22 cellular contexts compared by ENCODE assay signal in the genomic region with DNA sequence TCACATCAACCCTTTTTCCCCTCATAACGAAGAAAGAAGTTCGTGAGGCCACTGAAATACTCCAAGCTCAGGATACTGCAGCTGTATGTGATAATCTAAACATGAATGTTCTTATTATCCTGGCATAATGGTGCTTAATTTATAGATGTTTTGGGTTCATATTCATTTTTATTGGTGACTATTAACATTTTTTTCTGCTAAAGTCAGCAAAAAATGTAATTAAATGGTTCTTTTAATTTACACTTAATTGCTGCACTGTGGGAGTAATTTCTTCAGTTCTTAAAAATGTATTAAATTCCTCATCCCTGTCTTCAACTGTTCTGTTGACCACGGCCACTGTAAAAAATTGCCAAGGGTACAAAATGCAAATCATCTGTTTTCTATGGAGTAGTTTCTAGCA.
A peak's percentile ranks its signal among the peaks of the same experiment; 100 is the strongest.
DNase-seq lines count a peak whose midpoint lies in the region; ATAC-seq, FAIRE-seq and TF ChIP-seq lines count a peak whose summit lies in the region.
"Had no signal": no experiment of that assay in that cellular context is flagged by ENCODE, and none has a peak within 500 bp of the region (broad histone marks: within the 10 kb centered on the region; RNA-seq: fewer than 3 reads in every experiment).

No MANE protein-coding gene starts in this region.

- H3K14ac ChIP-seq in IMR-90 (replicated peaks; ENCODE audit: low read depth, low read length), result no peak overlapping the region

- no peak overlapping the region for H3K56ac ChIP-seq in IMR-90 (ENCODE audit: extremely low read depth, insufficient read depth, low read length)

- H3K36me3 Mint-ChIP-seq in brain (peaks cover 10% of the 10 kb centered on the region), nephron progenitor cell (ENCODE audit: low read depth) (no peaks in the 10 kb centered on the region)

- CTCF ChIA-PET in A549 (lab: Yijun Ruan, JAX) (no interaction called here), IMR-90 (lab: Yijun Ruan, JAX) (no interaction called here)

- TF ChIP-seq EP300 in A549 (IDR thresholded peaks at IDR 0.05), result no peak

- no peaks in the 10 kb centered on the region for H3K9me3 ChIP-seq in A549
- H3K9me3 ChIP-seq in IMR-90 (ENCODE audit: control insufficient read depth, insufficient read depth, low read length), result no peaks in the 10 kb centered on the region
- H3K9me3 ChIP-seq: BLaER1 treated with 17β-estradiol and CSF1 and Interleukin-3, amounts not matched to agents 10 nM and 100 nM; Caco-2 had no signal

- no peak overlapping the region for H4K91ac ChIP-seq in IMR-90 (ENCODE audit: insufficient read depth, low read depth, low read length)

- H3K27ac ChIP-seq in A549 (no peak overlapping the region), IMR-90 (ENCODE audit: insufficient read depth, low read length) (no peak overlapping the region)
- H3K27ac ChIP-seq: BLaER1 treated with 17β-estradiol and CSF1 and Interleukin-3, amounts not matched to agents 10 nM and 100 nM; C4-2B had no signal

- H2AK5ac ChIP-seq in IMR-90 (ENCODE audit: low read depth, low read length), result no peak overlapping the region

- intact Hi-C loops in IMR-90 (cut with micrococcal nuclease), result no loop called here

- no peak overlapping the region for H3K4me2 ChIP-seq in A549
- H3K4me2 ChIP-seq in IMR-90 (ENCODE audit: low read depth, low read length), result no peak overlapping the region
- H3K4me2 ChIP-seq: BLaER1 treated with 17β-estradiol and CSF1 and Interleukin-3, amounts not matched to agents 10 nM and 100 nM had no signal

- H3K4me3 ChIP-seq in A549, result no peak overlapping the region
- H3K4me3 ChIP-seq in IMR-90 (ENCODE audit: insufficient read depth, low read depth, low read length), result no peak overlapping the region
- H3K4me3 ChIP-seq: BLaER1 treated with 17β-estradiol and CSF1 and Interleukin-3, amounts not matched to agents 10 nM and 100 nM had no signal

- H3K9me1 ChIP-seq in IMR-90 (ENCODE audit: insufficient read depth, low read length), result no peaks in the 10 kb centered on the region

- H3K4me1 ChIP-seq in A549 (no peaks in the 10 kb centered on the region), IMR-90 (ENCODE audit: control insufficient read depth, insufficient read depth, low read length) (no peaks in the 10 kb centered on the region)
- H3K4me1 ChIP-seq: Caco-2 had no signal

- H4K8ac ChIP-seq in IMR-90 (ENCODE audit: low read depth in 2 of 2, low read length in 2 of 2), result no peak overlapping the region

- H4K5ac ChIP-seq in IMR-90 (ENCODE audit: low read depth, low read length), result no peak overlapping the region

- no peaks in the 10 kb centered on the region for H4K20me1 ChIP-seq in IMR-90 (ENCODE audit: insufficient read depth, low read length)
- H4K20me1 ChIP-seq: BLaER1 treated with 17β-estradiol and CSF1 and Interleukin-3, amounts not matched to agents 10 nM and 100 nM had no signal

- H3K18ac ChIP-seq in IMR-90 (ENCODE audit: low read depth, low read length), result no peak overlapping the region

- FAIRE-seq in A549 (lab: Jason Lieb, UNC), result no peak
- FAIRE-seq: A204.1, D721Med, G401.6, GM12891 had no signal

- DNase-seq in A549 (ENCODE audit: low read depth in 1 of 2, low spot score in 1 of 2) (no peak), IMR-90 (no peak), nephron progenitor cell (no peak), NCI-H2196 treated with DMSO at 0.1 percent for 48 hours (lab: John Stamatoyannopoulos, UW; ENCODE audit: unreplicated experiment) (no peak), ureter (ENCODE audit: low spot score) (no peak)
- DNase-seq: 8988T; AML-193; Caco-2; Calu3; CD4-positive, alpha-beta T cell; CD8-positive, alpha-beta T cell; DMS79 treated with DMSO at 0.1 percent for 48 hours; GF-D8 had no signal

- dilution Hi-C loops in IMR-90 (cut with HindIII; ENCODE audit: low sequenced_read_pairs, unreplicated experiment), result no loop called here

- H3K4me3 Mint-ChIP-seq in brain (peak overlapping the region in 3 of 5 experiments; percentile 38 to 79 (median 71)), nephron progenitor cell (no peak overlapping the region)
- H3K4me3 Mint-ChIP-seq: B cell; CD4-positive, alpha-beta T cell; CD8-positive, alpha-beta T cell had no signal

- 95% methylated on average over 3 of the region's 3 CpGs for WGBS in A549 (ENCODE audit: missing lambda C conversion rate)
- no CpG with 5 or more reads among the region's 3 CpGs for WGBS in IMR-90 (ENCODE audit: extremely low coverage in 2 of 2, insufficient read length in 1 of 2), 2 experiments

- H3K27ac Mint-ChIP-seq in brain, result peak overlapping the region; percentile 25 to 90 (median 80)
- peak overlapping the region; percentile 56 for H3K27ac Mint-ChIP-seq in nephron progenitor cell
- H3K27ac Mint-ChIP-seq: B cell; CD4-positive, alpha-beta T cell; CD8-positive, alpha-beta T cell had no signal

- H2BK120ac ChIP-seq in IMR-90 (ENCODE audit: low read depth, low read length), result no peak overlapping the region

- H3K27me3 ChIP-seq in IMR-90 (ENCODE audit: control insufficient read depth, insufficient read depth, low read length), result no peaks in the 10 kb centered on the region
- H3K27me3 ChIP-seq: BLaER1 treated with 17β-estradiol and CSF1 and Interleukin-3, amounts not matched to agents 10 nM and 100 nM had no signal

- ATAC-seq in A549 (no peak), IMR-90 (ENCODE audit: low read depth) (no peak), SK-N-SH treated with all-trans-retinoic acid at 6 μM for 48 hours (no peak)
- ATAC-seq: CD8-positive, alpha-beta T cell had no signal

- H2BK20ac ChIP-seq in IMR-90 (ENCODE audit: low read depth, low read length), result no peak overlapping the region

- TF ChIP-seq RAD21 in A549 (conservative IDR thresholded peaks at IDR 0.05 in 1 of 2, IDR thresholded peaks at IDR 0.05 in 1 of 2) (no peak), IMR-90 (IDR thresholded peaks at IDR 0.05; ENCODE audit: low read length) (no peak)

- H3K36me3 ChIP-seq in IMR-90 (ENCODE audit: control insufficient read depth, insufficient read depth, low read length), result no peaks in the 10 kb centered on the region; the same call in 1 of the 2 replicates
- H3K36me3 ChIP-seq: BLaER1 treated with 17β-estradiol and CSF1 and Interleukin-3, amounts not matched to agents 10 nM and 100 nM had no signal

- H2AFZ ChIP-seq in IMR-90 (replicated peaks; ENCODE audit: low read length, poor library complexity), result no peak overlapping the region

- H3K27me3 Mint-ChIP-seq in brain (no peaks in the 10 kb centered on the region), nephron progenitor cell (ENCODE audit: low read depth, poor library complexity) (no peaks in the 10 kb centered on the region)
- H3K27me3 Mint-ChIP-seq: B cell; CD4-positive, alpha-beta T cell had no signal

- H3K79me1 ChIP-seq in IMR-90 (ENCODE audit: low read depth in 1 of 2, low read length in 2 of 2), result no peaks in the 10 kb centered on the region

- H3K4ac ChIP-seq in IMR-90 (ENCODE audit: low read depth, low read length), result no peak overlapping the region

- no TSS peak for BruUV-seq in IMR-90 (replicated peaks; lab: Mats Ljungman, UMichigan)

- H3K4me1 Mint-ChIP-seq in brain, result peaks cover 67% of the 10 kb centered on the region
- peaks cover 5% of the 10 kb centered on the region for H3K4me1 Mint-ChIP-seq in nephron progenitor cell
- H3K4me1 Mint-ChIP-seq: B cell had no signal

- H2BK5ac ChIP-seq in IMR-90 (ENCODE audit: low read depth, low read length, poor library complexity, severe bottlenecking), result no peak overlapping the region

- H3K9ac ChIP-seq in IMR-90 (ENCODE audit: low read depth, low read length), result no peak overlapping the region
- H3K9ac ChIP-seq: BLaER1 treated with 17β-estradiol and CSF1 and Interleukin-3, amounts not matched to agents 10 nM and 100 nM had no signal

- no peaks in the 10 kb centered on the region for H3K9me3 Mint-ChIP-seq in brain
- no peaks in the 10 kb centered on the region for H3K9me3 Mint-ChIP-seq in nephron progenitor cell
- H3K9me3 Mint-ChIP-seq: CD4-positive, alpha-beta T cell; CD8-positive, alpha-beta T cell had no signal

- no peak overlapping the region for H2BK15ac ChIP-seq in IMR-90 (ENCODE audit: low read depth, low read length)

- TF ChIP-seq POLR2A in A549 (IDR thresholded peaks at IDR 0.05; ENCODE audit: low read length), result no peak
- no peak for TF ChIP-seq POLR2A in IMR-90 (IDR thresholded peaks at IDR 0.05; ENCODE audit: low read depth, low read length)

- no peak for TF ChIP-seq CTCF in A549 (IDR thresholded peaks at IDR 0.05)
- TF ChIP-seq CTCF in IMR-90 (conservative IDR thresholded peaks at IDR 0.05; ENCODE audit: low read depth, low read length), result no peak
- no peak for TF ChIP-seq CTCF in brain (conservative IDR thresholded peaks at IDR 0.05)
- TF ChIP-seq CTCF in nephron progenitor cell (IDR thresholded peaks at IDR 0.05), result no peak

- no peak overlapping the region for H2AK9ac ChIP-seq in IMR-90 (replicated peaks; ENCODE audit: low read depth, low read length, poor library complexity)

- POLR2A ChIA-PET in A549 (lab: Yijun Ruan, JAX), result no interaction called here
- POLR2A ChIA-PET in IMR-90 (lab: Charles Lee; ENCODE audit: unreplicated experiment), result no interaction called here

- in situ Hi-C loops in IMR-90 (cut with MboI; ENCODE audit: low sequenced_read_pairs), result no loop called here

- H3K23ac ChIP-seq in IMR-90 (ENCODE audit: low read depth, low read length), result no peak overlapping the region

TF ChIP-seq in A549, 52 proteins besides CTCF, POLR2A, EP300 and RAD21:
- peak; percentile 85 for TF ChIP-seq MAFK (IDR thresholded peaks at IDR 0.05; ENCODE audit: partially characterized antibody)
- no peak for TF ChIP-seq SREBF2 (IDR thresholded peaks at IDR 0.05)
- TF ChIP-seq SMC3 (IDR thresholded peaks at IDR 0.05), result no peak
- no peak for TF ChIP-seq BHLHE40 (IDR thresholded peaks at IDR 0.05; ENCODE audit: low read depth, low read length)
- TF ChIP-seq CHD4 (IDR thresholded peaks at IDR 0.05; ENCODE audit: borderline replicate concordance), result no peak
TF ChIP-seq in A549: peak in this region for 1.

TF ChIP-seq in IMR-90, 13 proteins besides CTCF, POLR2A, EP300 and RAD21 (continues in another document):
- TF ChIP-seq MAFK (IDR thresholded peaks at IDR 0.05; ENCODE audit: low read depth, low read length), result peak; percentile 91
- TF ChIP-seq USF2 (IDR thresholded peaks at IDR 0.05; ENCODE audit: low read depth, low read length), result no peak

TF ChIP-seq in SK-N-SH treated with all-trans-retinoic acid at 6 μM for 48 hours, 23 proteins besides CTCF, POLR2A, EP300 and RAD21 (continues in another document):
- TF ChIP-seq RARB (CRISPR knock-in tag; IDR thresholded peaks at IDR 0.05) (no peak), ZC3H10 (CRISPR knock-in tag; IDR thresholded peaks at IDR 0.05) (no peak), PPARA (CRISPR knock-in tag; IDR thresholded peaks at IDR 0.05; ENCODE audit: borderline replicate concordance) (no peak), TCF4 (CRISPR knock-in tag; IDR thresholded peaks at IDR 0.05; ENCODE audit: borderline replicate concordance) (no peak)
